ENCODE assay signal across 8 cellular contexts in the genomic region with DNA sequence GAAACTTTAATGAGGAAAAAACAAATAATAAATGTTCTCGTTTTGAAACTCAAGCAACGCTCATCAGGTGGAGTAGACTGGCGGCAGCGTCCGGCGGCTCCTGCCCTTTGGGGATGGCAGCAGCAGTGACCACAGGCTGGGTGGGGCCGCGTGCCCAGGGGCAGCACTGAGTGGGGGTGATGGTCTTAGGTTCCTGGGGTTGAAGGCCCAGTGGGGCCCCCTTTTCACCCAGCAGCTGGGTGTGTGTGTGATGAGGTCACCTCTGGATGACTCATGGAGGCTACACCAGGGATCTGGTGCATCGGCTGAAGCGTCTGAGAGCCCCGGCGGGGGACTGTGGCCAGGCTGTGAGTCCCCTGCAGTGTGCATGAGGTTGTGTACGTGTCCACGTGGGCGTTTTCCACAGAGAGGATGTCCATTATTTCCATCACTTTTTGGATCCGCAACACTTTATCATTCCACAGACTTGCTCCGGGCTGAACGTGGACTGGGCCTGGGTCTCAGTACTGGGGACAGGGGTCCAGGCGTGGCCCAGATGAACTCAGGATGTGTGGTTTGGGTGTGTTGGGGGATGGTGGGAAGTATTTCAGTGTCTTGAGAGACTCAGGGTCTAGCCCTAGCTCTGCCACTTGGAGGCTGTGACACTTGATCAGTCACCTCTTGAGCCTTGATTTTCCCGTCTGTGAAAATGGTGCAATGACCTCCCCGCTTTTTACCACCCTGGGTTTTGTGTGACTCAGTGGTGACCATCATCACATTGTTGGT. TPM values are rescaled to one million over a fixed set of nuclear protein-coding genes. Genes with fewer than 3 reads are reported as not detected.
A peak's percentile ranks its signal among the peaks of the same experiment; 100 is the strongest.
DNase-seq lines count a peak whose midpoint lies in the region; ATAC-seq, FAIRE-seq and TF ChIP-seq lines count a peak whose summit lies in the region.

No MANE protein-coding gene starts in this region.

- peaks cover 54% of the 10 kb centered on the region for H3K4me1 Mint-ChIP-seq in activated naive CD4-positive, alpha-beta T cell treated with anti-CD3 and anti-CD28 coated beads, Interleukin-2, amount 10 ng/mL, durations not matched to agents 7 days and 5 days
- peaks cover 73% of the 10 kb centered on the region for H3K4me1 Mint-ChIP-seq in activated naive CD8-positive, alpha-beta T cell treated with anti-CD3 and anti-CD28 coated beads for 36 hours
- peaks cover 8% of the 10 kb centered on the region for H3K4me1 Mint-ChIP-seq in endothelial cell (ENCODE audit: unreplicated experiment)

- H3K27me3 ChIP-seq in kidney epithelial cell (ENCODE audit: control insufficient read depth, insufficient read depth, low read length): peaks cover 4% of the 10 kb centered on the region

- no peak for ATAC-seq in HG03442 (IDR thresholded peaks at IDR 0.05; ENCODE audit: unreplicated experiment)

- no peak overlapping the region for H3K4me3 ChIP-seq in kidney epithelial cell (ENCODE audit: low read depth, low read length)

- no peak overlapping the region for H3K4me3 Mint-ChIP-seq in activated naive CD4-positive, alpha-beta T cell treated with anti-CD3 and anti-CD28 coated beads, Interleukin-2, amount 10 ng/mL, durations not matched to agents 7 days and 5 days
- no peak overlapping the region for H3K4me3 Mint-ChIP-seq in activated naive CD8-positive, alpha-beta T cell treated with anti-CD3 and anti-CD28 coated beads for 36 hours
- no peak overlapping the region for H3K4me3 Mint-ChIP-seq in endothelial cell (ENCODE audit: unreplicated experiment)

- H3K36me3 ChIP-seq in kidney epithelial cell (ENCODE audit: control insufficient read depth, insufficient read depth, low read length): no peaks in the 10 kb centered on the region

- TF ChIP-seq CTCF in kidney epithelial cell (IDR thresholded peaks at IDR 0.05; ENCODE audit: insufficient read depth, low read length, poor library complexity, severe bottlenecking): no peak
- TF ChIP-seq CTCF in endothelial cell (IDR thresholded peaks at IDR 0.05; ENCODE audit: unreplicated experiment): no peak

- CTCF ChIA-PET in activated naive CD4-positive, alpha-beta T cell treated with anti-CD3 and anti-CD28 coated beads, Interleukin-2, amount 10 ng/mL, durations not matched to agents 7 days and 5 days (lab: Charles Lee): no interaction called here

- H3K27me3 Mint-ChIP-seq in activated naive CD4-positive, alpha-beta T cell treated with anti-CD3 and anti-CD28 coated beads, Interleukin-2, amount 10 ng/mL, durations not matched to agents 7 days and 5 days: peaks cover 10% of the 10 kb centered on the region
- no peaks in the 10 kb centered on the region for H3K27me3 Mint-ChIP-seq in activated naive CD8-positive, alpha-beta T cell treated with anti-CD3 and anti-CD28 coated beads for 36 hours
- H3K27me3 Mint-ChIP-seq in endothelial cell (ENCODE audit: unreplicated experiment): peaks cover 22% of the 10 kb centered on the region

- peak; percentile 26 for DNase-seq in activated naive CD4-positive, alpha-beta T cell treated with anti-CD3 and anti-CD28 coated beads, Interleukin-2, amount 50 U/mL, for 16 hours
- DNase-seq in activated naive CD4-positive, alpha-beta T cell treated with anti-CD3 and anti-CD28 coated beads, Interleukin-2, amount 10 ng/mL, durations not matched to agents 7 days and 5 days: no peak
- DNase-seq in activated naive CD8-positive, alpha-beta T cell treated with anti-CD3 and anti-CD28 coated beads for 36 hours: peak; percentile 68
- DNase-seq in kidney epithelial cell (ENCODE audit: low read depth) (peak; percentile 44), urothelium cell line (ENCODE audit: low spot score) (peak; percentile 93), endothelial cell (ENCODE audit: low spot score) (no peak), NCI-H82 treated with DMSO at 0.1 percent for 48 hours (lab: John Stamatoyannopoulos, UW; ENCODE audit: unreplicated experiment) (no peak)

- no peak overlapping the region for H3K27ac Mint-ChIP-seq in activated naive CD4-positive, alpha-beta T cell treated with anti-CD3 and anti-CD28 coated beads, Interleukin-2, amount 10 ng/mL, durations not matched to agents 7 days and 5 days
- H3K27ac Mint-ChIP-seq in activated naive CD8-positive, alpha-beta T cell treated with anti-CD3 and anti-CD28 coated beads for 36 hours: peak overlapping the region; percentile 88
- H3K27ac Mint-ChIP-seq in endothelial cell (ENCODE audit: unreplicated experiment): no peak overlapping the region

- peak; percentile 5 for FAIRE-seq in urothelium cell line (lab: Jason Lieb, UNC)

- H3K9me3 Mint-ChIP-seq in activated naive CD4-positive, alpha-beta T cell treated with anti-CD3 and anti-CD28 coated beads, Interleukin-2, amount 10 ng/mL, durations not matched to agents 7 days and 5 days: no peaks in the 10 kb centered on the region
- no peaks in the 10 kb centered on the region for H3K9me3 Mint-ChIP-seq in activated naive CD8-positive, alpha-beta T cell treated with anti-CD3 and anti-CD28 coated beads for 36 hours
- H3K9me3 Mint-ChIP-seq in endothelial cell (ENCODE audit: unreplicated experiment): no peaks in the 10 kb centered on the region

- H3K36me3 Mint-ChIP-seq in activated naive CD4-positive, alpha-beta T cell treated with anti-CD3 and anti-CD28 coated beads, Interleukin-2, amount 10 ng/mL, durations not matched to agents 7 days and 5 days: peaks cover 32% of the 10 kb centered on the region
- H3K36me3 Mint-ChIP-seq in activated naive CD8-positive, alpha-beta T cell treated with anti-CD3 and anti-CD28 coated beads for 36 hours: peaks cover 7% of the 10 kb centered on the region
- H3K36me3 Mint-ChIP-seq in endothelial cell (ENCODE audit: low read depth, unreplicated experiment): peaks cover 12% of the 10 kb centered on the region

RNA-seq across cellular contexts. Expression of a gene that starts 25.6 kb away (rescaled TPM):
- 10 to 100 TPM; 14.3 to 17.4 TPM for total RNA-seq in activated naive CD8-positive, alpha-beta T cell treated with anti-CD3 and anti-CD28 coated beads for 36 hours
- total RNA-seq in kidney epithelial cell (7.5 and 15.3 TPM in 2 replicates), endothelial cell (ENCODE audit: unreplicated experiment) (23.5 TPM)

RNA-seq across cellular contexts. Expression of a gene that starts 47.6 kb away (rescaled TPM):
- 1 to 10 TPM; 5.1 to 5.3 TPM for total RNA-seq in activated naive CD8-positive, alpha-beta T cell treated with anti-CD3 and anti-CD28 coated beads for 36 hours
- total RNA-seq in kidney epithelial cell: 1.4 and 4.3 TPM in 2 replicates
- total RNA-seq in endothelial cell (ENCODE audit: unreplicated experiment): 29.1 TPM

Comparison
In these comparisons a context has a peak if more than half of its experiments do, and no peak if none do; other contexts are left out.
1. DNase-seq: peak in activated naive CD4-positive, alpha-beta T cell treated with anti-CD3 and anti-CD28 coated beads, Interleukin-2, amount 50 U/mL, for 16 hours (single experiment), activated naive CD8-positive, alpha-beta T cell treated with anti-CD3 and anti-CD28 coated beads for 36 hours (single experiment), kidney epithelial cell (single experiment) and urothelium cell line (single experiment); none in activated naive CD4-positive, alpha-beta T cell treated with anti-CD3 and anti-CD28 coated beads, Interleukin-2, amount 10 ng/mL, durations not matched to agents 7 days and 5 days (single experiment), endothelial cell (single experiment) and NCI-H82 treated with DMSO at 0.1 percent for 48 hours (single experiment).